Comparison of ENCODE assay signal across 1 cellular context in the genomic region with DNA sequence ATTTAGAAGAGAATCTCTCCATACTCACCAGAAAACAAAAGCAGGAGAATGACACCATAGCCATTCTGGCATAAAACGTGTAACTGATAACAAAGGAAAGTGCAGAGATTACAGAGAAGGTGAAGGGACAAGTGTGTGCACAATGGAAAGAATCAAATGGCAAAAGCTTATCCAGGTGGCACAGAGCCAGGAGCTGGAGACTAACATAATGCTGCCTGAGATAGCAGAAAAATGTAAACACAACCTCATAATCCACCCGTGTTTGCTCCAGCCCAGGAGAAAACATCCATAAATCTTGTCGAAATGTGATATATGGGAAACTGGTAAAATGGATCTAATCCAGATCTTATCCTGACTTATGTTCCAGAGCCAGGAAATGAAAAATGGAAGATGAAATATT.
TF ChIP-seq lines count a peak whose summit lies in the region.

No MANE protein-coding gene starts in this region.

TF ChIP-seq in IMR-90, 13 proteins besides CTCF, POLR2A, EP300 and RAD21 (continued from another document):
- TF ChIP-seq CEBPB (IDR thresholded peaks at IDR 0.05; ENCODE audit: low read depth, low read length): no peak
TF ChIP-seq in IMR-90: peak in this region for 0.
